8 cellular contexts compared by ENCODE assay signal in the genomic region with DNA sequence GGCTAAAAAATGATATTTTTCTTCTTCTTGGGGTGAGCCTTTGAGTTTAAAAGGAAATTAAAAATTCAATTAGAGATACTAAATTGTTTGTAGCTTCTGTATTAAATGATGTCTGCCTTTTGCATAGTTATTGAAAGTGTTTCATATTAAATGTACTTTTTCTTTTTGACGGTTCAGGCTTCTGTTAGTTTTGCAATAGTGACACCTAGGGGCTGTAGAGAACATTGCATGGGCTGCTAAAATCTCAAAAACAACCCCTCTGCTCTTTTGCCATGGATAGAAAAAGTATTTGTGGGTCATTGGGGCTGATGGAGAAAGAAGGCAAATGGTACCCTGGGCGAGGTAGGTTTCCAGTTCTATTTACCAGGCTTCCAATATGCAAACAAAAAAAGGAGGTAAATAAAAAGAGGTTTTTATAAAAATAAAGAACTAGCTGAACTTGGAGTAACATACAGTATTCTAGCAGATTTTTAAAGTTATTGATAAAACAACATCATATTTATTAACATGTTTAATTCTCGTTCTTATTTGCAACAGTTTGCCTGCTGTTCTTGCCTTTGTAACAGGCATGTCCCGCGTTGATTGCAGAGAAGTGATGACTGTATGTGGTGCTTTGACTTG.
A peak's percentile ranks its signal among the peaks of the same experiment; 100 is the strongest.
DNase-seq lines count a peak whose midpoint lies in the region; ATAC-seq and TF ChIP-seq lines count a peak whose summit lies in the region.

No MANE protein-coding gene starts in this region.

- H3K4me1 Mint-ChIP-seq in glutamatergic neuron (ENCODE audit: low read depth, unreplicated experiment), result peaks cover 21% of the 10 kb centered on the region

- no peak for ATAC-seq in HG03378 (IDR thresholded peaks at IDR 0.05; ENCODE audit: unreplicated experiment)

- H3K36me3 ChIP-seq in WERI-Rb-1, result no peaks in the 10 kb centered on the region

- no peaks in the 10 kb centered on the region for H3K27me3 ChIP-seq in WERI-Rb-1 (ENCODE audit: insufficient read depth, low read depth, severe bottlenecking)

- H3K27ac Mint-ChIP-seq in glutamatergic neuron (ENCODE audit: unreplicated experiment), result no peak overlapping the region

- no peaks in the 10 kb centered on the region for H3K9me3 ChIP-seq in WERI-Rb-1 (ENCODE audit: severe bottlenecking)

- H3K4me3 Mint-ChIP-seq in glutamatergic neuron (ENCODE audit: unreplicated experiment), result peak overlapping the region; percentile 49

- DNase-seq in AG09309 (ENCODE audit: low read depth), result no peak
- peak; percentile 12 for DNase-seq in GM12864 (ENCODE audit: low read depth)
- peak; percentile 55 for DNase-seq in NCI-H2171 (lab: John Stamatoyannopoulos, UW)
- no peak for DNase-seq in WERI-Rb-1
- no peak for DNase-seq in glutamatergic neuron
- no peak for DNase-seq in retinal pigment epithelial cell (ENCODE audit: low read depth)
- no peak for DNase-seq in islet precursor cell

- peak overlapping the region; percentile 4; the same call in 1 of the 2 replicates for H3K27ac ChIP-seq in WERI-Rb-1

- no peaks in the 10 kb centered on the region for H3K27me3 Mint-ChIP-seq in glutamatergic neuron (ENCODE audit: unreplicated experiment)

- H3K9me3 Mint-ChIP-seq in glutamatergic neuron (ENCODE audit: unreplicated experiment), result no peaks in the 10 kb centered on the region

- H3K4me3 ChIP-seq in AG09309 (ENCODE audit: control insufficient read depth, low read depth, low read length), result no peak overlapping the region
- no peak overlapping the region for H3K4me3 ChIP-seq in GM12864 (ENCODE audit: low read depth, low read length)
- H3K4me3 ChIP-seq in WERI-Rb-1 (ENCODE audit: low read depth, low read length), result no peak overlapping the region
- H3K4me3 ChIP-seq in retinal pigment epithelial cell (ENCODE audit: low read length), result no peak overlapping the region

- no peaks in the 10 kb centered on the region for H3K36me3 Mint-ChIP-seq in glutamatergic neuron (ENCODE audit: unreplicated experiment)

- TF ChIP-seq CTCF in AG09309 (IDR thresholded peaks at IDR 0.05; ENCODE audit: control insufficient read depth, insufficient read depth, low read depth, low read length, missing control alignments), result peak; percentile 86
- peak; percentile 84 for TF ChIP-seq CTCF in GM12864 (IDR thresholded peaks at IDR 0.05; ENCODE audit: low read depth, low read length, missing control alignments)
- peak; percentile 63 for TF ChIP-seq CTCF in WERI-Rb-1 (IDR thresholded peaks at IDR 0.05; ENCODE audit: low read depth, low read length)
- peak; percentile 90 for TF ChIP-seq CTCF in glutamatergic neuron (IDR thresholded peaks at IDR 0.05; ENCODE audit: partially characterized antibody, unreplicated experiment)
- peak; percentile 96 for TF ChIP-seq CTCF in retinal pigment epithelial cell (conservative IDR thresholded peaks at IDR 0.05; ENCODE audit: low read depth, low read length)

Comparison
In these comparisons a context has a peak if more than half of its experiments do, and no peak if none do; other contexts are left out.
1. DNase-seq: peak in GM12864 (single experiment) and NCI-H2171 (single experiment); none in AG09309 (single experiment), WERI-Rb-1 (single experiment), glutamatergic neuron (single experiment), retinal pigment epithelial cell (single experiment) and islet precursor cell (single experiment).
2. Peak in every context shown above with its lines, with median percentiles within 50 percentile points of each other: CTCF ChIP-seq.